9 cellular contexts compared by ENCODE assay signal in genomic region chr6:76073281-76073680, GRCh38. TPM values are rescaled to one million over a fixed set of nuclear protein-coding genes. Genes with fewer than 3 reads are reported as not detected.
"Had no signal": no experiment of that assay in that cellular context is flagged by ENCODE, and none has a peak within 500 bp of the region (broad histone marks: within the 10 kb centered on the region; RNA-seq: fewer than 3 reads in every experiment).

No MANE protein-coding gene starts in this region.

- DNase-seq: GM23248, GOT3, H9, HCEC 1CT, KBM-7 had no signal

- H2AFZ ChIP-seq: GM23248 had no signal

- H3K9ac ChIP-seq: GM23248, KMS-11 had no signal

- FAIRE-seq: H54, HTR-8/SVneo had no signal

- H3K27ac ChIP-seq: GM23248, KMS-11 had no signal

- H3K4me2 ChIP-seq: KMS-11 had no signal

- H3K4me3 ChIP-seq: GM23248 had no signal

RNA-seq across cellular contexts. Expression of gene IMPG1, which starts 0.8 kb away (rescaled TPM):
- total RNA-seq: GM23248, H9, HT-29 had no signal
- polyA plus RNA-seq: GM23248 had no signal
